In genomic region chr2:61534926-61535325, GRCh38 we compare ENCODE assay signal across 8 cellular contexts. TPM values are rescaled to one million over a fixed set of nuclear protein-coding genes. Genes with fewer than 3 reads are reported as not detected.
DNase-seq lines count a peak whose midpoint lies in the region; ATAC-seq and TF ChIP-seq lines count a peak whose summit lies in the region.

No MANE protein-coding gene starts in this region.

- DNase-seq in GM03348 (ENCODE audit: low spot score), result peak; percentile 18
- no peak for DNase-seq in PC-3
- DNase-seq in epithelial cell of esophagus (ENCODE audit: low read depth), result no peak
- DNase-seq in prostate gland (ENCODE audit: low spot score), result no peak
- DNase-seq in NCI-H1105 treated with DMSO at 0.1 percent for 48 hours (lab: John Stamatoyannopoulos, UW), result no peak
- DNase-seq in SHP77 treated with DMSO at 0.1 percent for 48 hours (lab: John Stamatoyannopoulos, UW), result no peak

- H3K27ac ChIP-seq in PC-3 (ENCODE audit: low read length) (no peak overlapping the region), prostate gland (peak overlapping the region; percentile 99 to 100)

- H3K79me2 ChIP-seq in PC-3 (ENCODE audit: low read length), result peaks cover 81% of the 10 kb centered on the region

- CTCF ChIA-PET in PC-3 (lab: Charles Lee), result interaction anchor here (0.5 kb wide), 1 partner anchor 1235 kb away, joined by 3 read pairs; no protein-coding TSS in a partner anchor

- H3K4me3 ChIP-seq in PC-3 (ENCODE audit: low read length), result peak overlapping the region; percentile 94
- peak overlapping the region; percentile 97 for H3K4me3 ChIP-seq in epithelial cell of esophagus (ENCODE audit: low read length)
- H3K4me3 ChIP-seq in prostate gland, result no peak overlapping the region

- peak overlapping the region; percentile 98 for H3K9ac ChIP-seq in PC-3 (ENCODE audit: low read length)

- H3K36me3 ChIP-seq in PC-3 (ENCODE audit: low read depth, low read length), result peaks cover 33% of the 10 kb centered on the region
- H3K36me3 ChIP-seq in prostate gland, result no peaks in the 10 kb centered on the region

- TF ChIP-seq CTCF in PC-3 (conservative IDR thresholded peaks at IDR 0.05; ENCODE audit: low read depth, low read length) (no peak), epithelial cell of esophagus (IDR thresholded peaks at IDR 0.05; ENCODE audit: insufficient read depth, low read depth, low read length, missing control alignments) (no peak), prostate gland (IDR thresholded peaks at IDR 0.05) (no peak)

- H4K20me1 ChIP-seq in PC-3 (ENCODE audit: low read length), result peaks cover 60% of the 10 kb centered on the region

- H3K9me2 ChIP-seq in PC-3 (replicated peaks; ENCODE audit: low read length), result no peaks in the 10 kb centered on the region

- 12% methylated on average over 2 of the region's 2 CpGs for WGBS in prostate gland

- H3K9me3 ChIP-seq in PC-3 (ENCODE audit: low read length) (no peaks in the 10 kb centered on the region), prostate gland (no peaks in the 10 kb centered on the region)

- no peaks in the 10 kb centered on the region for H3K27me3 ChIP-seq in PC-3 (ENCODE audit: low read length)
- no peaks in the 10 kb centered on the region for H3K27me3 ChIP-seq in prostate gland (replicated peaks; ENCODE audit: insufficient read depth)

- no peak overlapping the region for H2AFZ ChIP-seq in PC-3 (ENCODE audit: low read length)

- BruUV-seq in PC-3 (replicated peaks; lab: Mats Ljungman, UMichigan), result no TSS peak

- ATAC-seq in PC-3 (no peak), HG02970 (IDR thresholded peaks at IDR 0.05; ENCODE audit: low FRiP score, unreplicated experiment) (no peak), GM19463 (IDR thresholded peaks at IDR 0.05; ENCODE audit: unreplicated experiment) (no peak)

- H3F3A ChIP-seq in PC-3 (ENCODE audit: low read length, unreplicated experiment), result peaks cover 3% of the 10 kb centered on the region

- POLR2A ChIA-PET in PC-3 (lab: Charles Lee; ENCODE audit: unreplicated experiment), result interaction anchor here (0.6 kb wide), 1 partner anchor 469 kb away, joined by 4 read pairs; no protein-coding TSS in a partner anchor

- peak overlapping the region; percentile 87 for H3K4me2 ChIP-seq in PC-3 (ENCODE audit: low read length)

- H3K4me1 ChIP-seq in PC-3 (ENCODE audit: insufficient read depth, low read length) (peaks cover 28% of the 10 kb centered on the region), prostate gland (replicated peaks) (no peaks in the 10 kb centered on the region)

- no peak for TF ChIP-seq POLR2A in prostate gland (IDR thresholded peaks at IDR 0.05)

- intact Hi-C loops in PC-3 (cut with micrococcal nuclease) (loop anchor here (5.0 to 10.0 kb wide), 3 partner anchors 102 to 350 kb away; partner anchors contain the start of genes CCT4 and FAM161A), prostate gland (cut with DNase I) (no loop called here)

RNA-seq across cellular contexts. Expression of gene XPO1, which starts 3.2 kb away (rescaled TPM):
- 138 and 170 TPM in 2 replicates for total RNA-seq in PC-3 (2014; rRNA removed)
- total RNA-seq in prostate gland, result 100 to 1,000 TPM in 1 of 2 donors, 10 to 100 TPM in 1; 65.3 to 160 TPM

Comparison
In these comparisons a context has a peak if more than half of its experiments do, and no peak if none do; other contexts are left out.
1. H3K4me3 ChIP-seq: peak in PC-3 (single experiment) and epithelial cell of esophagus (single experiment); none in prostate gland (0 of 2).